In genomic region chr3:167705840-167706239, GRCh38 we compare ENCODE assay signal across 1 cellular context.
TF ChIP-seq lines count a peak whose summit lies in the region.

No MANE protein-coding gene starts in this region.

TF ChIP-seq in IMR-90, 13 proteins besides CTCF, POLR2A, EP300 and RAD21:
- TF ChIP-seq FOS (IDR thresholded peaks at IDR 0.05; ENCODE audit: low read depth, low read length) (no peak), MXI1 (IDR thresholded peaks at IDR 0.05; ENCODE audit: borderline replicate concordance, low read depth, low read length) (no peak), MAFK (IDR thresholded peaks at IDR 0.05; ENCODE audit: low read depth, low read length) (peak; percentile 61; the same call in 1 of the 2 replicates), CHD1 (IDR thresholded peaks at IDR 0.05; ENCODE audit: low read depth, low read length) (no peak), MAZ (IDR thresholded peaks at IDR 0.05; ENCODE audit: borderline replicate concordance, low read depth, low read length) (no peak)
TF ChIP-seq in IMR-90: peak in this region for 1.
